In the genomic region with DNA sequence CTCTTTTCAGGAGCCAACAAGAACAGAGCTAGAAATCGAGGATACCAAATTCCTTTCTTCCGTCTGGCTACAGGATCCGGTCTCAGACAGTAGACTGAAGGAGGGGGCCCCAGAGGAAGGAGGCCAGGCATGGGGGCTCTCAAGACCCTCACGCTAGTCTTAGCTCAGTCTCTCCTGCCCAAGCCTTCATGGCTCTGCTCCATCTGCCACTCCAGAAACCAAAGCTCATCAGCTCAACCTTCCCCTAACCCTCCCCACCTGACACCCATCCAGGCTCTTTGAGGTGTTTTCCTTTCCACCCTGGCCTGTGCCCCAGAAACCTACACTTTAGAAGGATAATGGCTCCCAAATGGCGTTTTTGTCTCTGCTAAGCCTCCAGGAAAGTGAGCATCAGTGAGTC, we compare ENCODE assay signal across 25 cellular contexts. TPM values are rescaled to one million over a fixed set of nuclear protein-coding genes. Genes with fewer than 3 reads are reported as not detected.
DNase-seq lines count a peak whose midpoint lies in the region; ATAC-seq, FAIRE-seq and TF ChIP-seq lines count a peak whose summit lies in the region.
"Had no signal": no experiment of that assay in that cellular context is flagged by ENCODE, and none has a peak within 500 bp of the region (broad histone marks: within the 10 kb centered on the region; RNA-seq: fewer than 3 reads in every experiment).

No MANE protein-coding gene starts in this region.

- no peaks in the 10 kb centered on the region for H3K36me3 ChIP-seq in H1 (ENCODE audit: control insufficient read depth in 2 of 4, insufficient read depth in 4 of 4, low read length in 3 of 4)
- H3K36me3 ChIP-seq in vagina, result no peaks in the 10 kb centered on the region

- H3K23ac ChIP-seq in H1 (ENCODE audit: insufficient read length), result no peak overlapping the region

- H2BK15ac ChIP-seq in H1 (ENCODE audit: low read length), result 0 out of 2 replicates have a peak overlapping the region, but pooled peaks have one; percentile 90

- no peak overlapping the region for H3K4me3 Mint-ChIP-seq in activated naive CD4-positive, alpha-beta T cell treated with anti-CD3 and anti-CD28 coated beads, Interleukin-2, amount 10 ng/mL, durations not matched to agents 7 days and 5 days
- H3K4me3 Mint-ChIP-seq in activated naive CD4-positive, alpha-beta T cell treated with anti-CD3 and anti-CD28 coated beads for 36 hours, result no peak overlapping the region
- no peak overlapping the region for H3K4me3 Mint-ChIP-seq in osteocyte (ENCODE audit: unreplicated experiment)
- H3K4me3 Mint-ChIP-seq: activated T-helper 17 cell treated with anti-CD3 and anti-CD28 coated beads, Interleukin-2, amount 50 U/mL, for 72 hours; CD4-positive, CD25-positive, alpha-beta regulatory T cell; naive thymus-derived CD8-positive, alpha-beta T cell had no signal

- H3K18ac ChIP-seq in H1 (ENCODE audit: extremely low read depth, low read length), result no peak overlapping the region

- H2AK5ac ChIP-seq in H1 (ENCODE audit: low read depth, low read length), result no peak overlapping the region

- H3K4me2 ChIP-seq in H1 (ENCODE audit: insufficient read depth in 1 of 2, low read depth in 2 of 2, low read length in 2 of 2), result no peak overlapping the region

- no peak for ATAC-seq in GM19395 (IDR thresholded peaks at IDR 0.05; ENCODE audit: unreplicated experiment)
- ATAC-seq: activated T-helper 17 cell treated with anti-CD3 and anti-CD28 coated beads, Interleukin-2, amount 50 U/mL, for 72 hours; naive thymus-derived CD8-positive, alpha-beta T cell had no signal

- TF ChIP-seq EP300 in H1 (IDR thresholded peaks at IDR 0.05; ENCODE audit: borderline replicate concordance in 1 of 2, low read depth in 2 of 2, low read length in 2 of 2), result no peak

- POLR2A ChIA-PET in H1 (lab: Charles Lee; ENCODE audit: partially characterized antibody), result interaction anchor here (0.7 to 4.1 kb wide), 4 partner anchors 9 to 66 kb away, joined by 3 to 20 read pairs (median 3); a partner anchor contains a TSS

- no peak for TF ChIP-seq RAD21 in H1 (IDR thresholded peaks at IDR 0.05 in 1 of 2, conservative IDR thresholded peaks at IDR 0.05 in 1 of 2; ENCODE audit: low read depth in 2 of 2, low read length in 2 of 2)

- H3K27me3 Mint-ChIP-seq in activated naive CD4-positive, alpha-beta T cell treated with anti-CD3 and anti-CD28 coated beads, Interleukin-2, amount 10 ng/mL, durations not matched to agents 7 days and 5 days, result peaks cover 64% of the 10 kb centered on the region
- peaks cover 10% of the 10 kb centered on the region for H3K27me3 Mint-ChIP-seq in activated naive CD4-positive, alpha-beta T cell treated with anti-CD3 and anti-CD28 coated beads for 36 hours (ENCODE audit: low read depth)
- no peaks in the 10 kb centered on the region for H3K27me3 Mint-ChIP-seq in osteocyte (ENCODE audit: unreplicated experiment)

- CTCF ChIA-PET in activated naive CD4-positive, alpha-beta T cell treated with anti-CD3 and anti-CD28 coated beads, Interleukin-2, amount 10 ng/mL, durations not matched to agents 7 days and 5 days (lab: Charles Lee), result interaction anchor here (0.9 to 9.3 kb wide), 4 partner anchors 11 to 98 kb away, joined by 4 to 66 read pairs (median 6); a partner anchor contains a TSS
- CTCF ChIA-PET in activated naive CD4-positive, alpha-beta T cell treated with anti-CD3 and anti-CD28 coated beads for 36 hours (lab: Charles Lee), result interaction anchor here (1.1 to 12.9 kb wide), 3 partner anchors 29 to 98 kb away, joined by 3 to 225 read pairs (median 4); a partner anchor contains a TSS
- CTCF ChIA-PET in H1 (lab: Charles Lee; ENCODE audit: partially characterized antibody), result interaction anchor here (1.0 to 41.5 kb wide), 12 partner anchors 11 to 106 kb away, joined by 3 to 1349 read pairs (median 10); a partner anchor contains a TSS

- H3K79me1 ChIP-seq in H1 (ENCODE audit: low read depth, low read length), result 0 out of 2 replicates have a peak, but pooled peaks cover 3% of the 10 kb centered on the region

- no peak overlapping the region for H4K8ac ChIP-seq in H1 (ENCODE audit: extremely low read depth, insufficient read depth, low read length)

- H2BK20ac ChIP-seq in H1 (ENCODE audit: low read length), result peak overlapping the region; percentile 48; the same call in 1 of the 2 replicates

- H3K27me3 ChIP-seq in H1 (replicated peaks in 1 of 4; ENCODE audit: control insufficient read depth in 3 of 4, extremely low read depth in 1 of 4, insufficient read depth in 3 of 4, low read length in 3 of 4), result peaks cover 0 to 8% (median 3%) of the 10 kb centered on the region in 4 experiments; a peak in 4 of 7 replicates
- no peaks in the 10 kb centered on the region for H3K27me3 ChIP-seq in vagina

- no peak for FAIRE-seq in H1 (lab: Jason Lieb, UNC)
- FAIRE-seq: G401.6, islet of Langerhans had no signal

- no peak overlapping the region for H4K91ac ChIP-seq in H1 (replicated peaks; ENCODE audit: insufficient read length, low read length)

- TF ChIP-seq CTCF in H1 (IDR thresholded peaks at IDR 0.05; ENCODE audit: control extremely low read depth in 1 of 3, insufficient read depth in 1 of 3, low read depth in 1 of 3, low read length in 3 of 3) (no peak), osteocyte (IDR thresholded peaks at IDR 0.05) (no peak), vagina (IDR thresholded peaks at IDR 0.05) (no peak)

- no peak overlapping the region for H3K14ac ChIP-seq in H1 (ENCODE audit: insufficient read length)

- peaks cover 5% of the 10 kb centered on the region; the same call in 1 of the 2 replicates for H3K23me2 ChIP-seq in H1 (ENCODE audit: low read depth, low read length)

- no peak overlapping the region for H2AFZ ChIP-seq in H1 (ENCODE audit: low read length)

- H3K4me3 ChIP-seq in H1 (ENCODE audit: extremely low read depth in 1 of 4, insufficient read depth in 2 of 4, low read depth in 3 of 4, low read length in 4 of 4) (no peak overlapping the region), vagina (no peak overlapping the region)

- no peak overlapping the region for H3K56ac ChIP-seq in H1 (replicated peaks; ENCODE audit: insufficient read length, low read depth, low read length)

- H2BK5ac ChIP-seq in H1 (ENCODE audit: low read depth, low read length), result no peak overlapping the region

- TF ChIP-seq POLR2A in H1 (IDR thresholded peaks at IDR 0.05; ENCODE audit: control extremely low read depth in 1 of 2, low read depth in 2 of 2, low read length in 2 of 2) (no peak), vagina (IDR thresholded peaks at IDR 0.05) (no peak)

- DNase-seq in activated naive CD4-positive, alpha-beta T cell treated with anti-CD3 and anti-CD28 coated beads, Interleukin-2, amount 10 ng/mL, durations not matched to agents 7 days and 5 days, result peak; percentile 0
- no peak for DNase-seq in activated naive CD4-positive, alpha-beta T cell treated with anti-CD3 and anti-CD28 coated beads for 36 hours
- no peak for DNase-seq in H1 (ENCODE audit: low read depth in 1 of 2, low spot score in 2 of 2)
- no peak for DNase-seq in osteocyte (ENCODE audit: extremely low spot score, unreplicated experiment)
- DNase-seq in vagina (ENCODE audit: extremely low spot score in 2 of 2), result no peak
- no peak for DNase-seq in activated CD4-positive, alpha-beta T cell treated with anti-CD3 and anti-CD28 coated beads for 4 hours
- no peak for DNase-seq in HuH-7 (ENCODE audit: low spot score)
- DNase-seq: ACHN; activated CD4-positive, alpha-beta T cell treated with anti-CD3 and anti-CD28 coated beads for 1 hour; amygdala; CD4-positive, CD25-positive, alpha-beta regulatory T cell; central memory CD4-positive, alpha-beta T cell; DMS153; foreskin melanocyte; hippocampal formation; naive thymus-derived CD8-positive, alpha-beta T cell; NCI-H1105 treated with DMSO at 0.1 percent for 48 hours; NCI-H524; RPMI8226 had no signal

- peaks cover 5% of the 10 kb centered on the region for H3K4me1 Mint-ChIP-seq in activated naive CD4-positive, alpha-beta T cell treated with anti-CD3 and anti-CD28 coated beads, Interleukin-2, amount 10 ng/mL, durations not matched to agents 7 days and 5 days
- H3K4me1 Mint-ChIP-seq in activated naive CD4-positive, alpha-beta T cell treated with anti-CD3 and anti-CD28 coated beads for 36 hours (ENCODE audit: low read depth), result peaks cover 8% of the 10 kb centered on the region
- H3K4me1 Mint-ChIP-seq in osteocyte (ENCODE audit: unreplicated experiment), result peaks cover 100% of the 10 kb centered on the region

- no peak overlapping the region for H4K5ac ChIP-seq in H1 (ENCODE audit: insufficient read length, low read depth, low read length)

- no peak overlapping the region for H3K27ac Mint-ChIP-seq in activated naive CD4-positive, alpha-beta T cell treated with anti-CD3 and anti-CD28 coated beads, Interleukin-2, amount 10 ng/mL, durations not matched to agents 7 days and 5 days
- H3K27ac Mint-ChIP-seq in activated naive CD4-positive, alpha-beta T cell treated with anti-CD3 and anti-CD28 coated beads for 36 hours, result no peak overlapping the region
- H3K27ac Mint-ChIP-seq in osteocyte (ENCODE audit: unreplicated experiment), result peak overlapping the region; percentile 96
- H3K27ac Mint-ChIP-seq: activated T-helper 17 cell treated with anti-CD3 and anti-CD28 coated beads, Interleukin-2, amount 50 U/mL, for 72 hours; progenitor cell of endocrine pancreas had no signal

- no peak overlapping the region for H2BK12ac ChIP-seq in H1 (ENCODE audit: low read depth, low read length)

- H3K36me3 Mint-ChIP-seq in activated naive CD4-positive, alpha-beta T cell treated with anti-CD3 and anti-CD28 coated beads, Interleukin-2, amount 10 ng/mL, durations not matched to agents 7 days and 5 days, result no peaks in the 10 kb centered on the region
- no peaks in the 10 kb centered on the region for H3K36me3 Mint-ChIP-seq in activated naive CD4-positive, alpha-beta T cell treated with anti-CD3 and anti-CD28 coated beads for 36 hours (ENCODE audit: low read depth)
- H3K36me3 Mint-ChIP-seq in osteocyte (ENCODE audit: unreplicated experiment), result no peaks in the 10 kb centered on the region
- H3K36me3 Mint-ChIP-seq: CD4-positive, CD25-positive, alpha-beta regulatory T cell; naive thymus-derived CD8-positive, alpha-beta T cell had no signal

- H3K9me3 ChIP-seq in H1 (ENCODE audit: insufficient read depth in 2 of 2, low read depth in 1 of 2, low read length in 1 of 2) (no peaks in the 10 kb centered on the region), vagina (no peaks in the 10 kb centered on the region)

- no peaks in the 10 kb centered on the region for H4K20me1 ChIP-seq in H1 (replicated peaks in 1 of 2; ENCODE audit: control insufficient read depth in 1 of 2, insufficient read depth in 2 of 2, low read length in 2 of 2)

- no peaks in the 10 kb centered on the region for H3K9me3 Mint-ChIP-seq in activated naive CD4-positive, alpha-beta T cell treated with anti-CD3 and anti-CD28 coated beads, Interleukin-2, amount 10 ng/mL, durations not matched to agents 7 days and 5 days
- no peaks in the 10 kb centered on the region for H3K9me3 Mint-ChIP-seq in activated naive CD4-positive, alpha-beta T cell treated with anti-CD3 and anti-CD28 coated beads for 36 hours
- no peaks in the 10 kb centered on the region for H3K9me3 Mint-ChIP-seq in osteocyte (ENCODE audit: unreplicated experiment)
- H3K9me3 Mint-ChIP-seq: activated T-helper 17 cell treated with anti-CD3 and anti-CD28 coated beads, Interleukin-2, amount 50 U/mL, for 72 hours; CD4-positive, CD25-positive, alpha-beta regulatory T cell; naive thymus-derived CD8-positive, alpha-beta T cell had no signal

- H3K79me2 ChIP-seq in H1 (ENCODE audit: control insufficient read depth in 1 of 2, insufficient read depth in 2 of 2, low read length in 2 of 2), result no peaks in the 10 kb centered on the region

- no peak overlapping the region for H2BK120ac ChIP-seq in H1 (replicated peaks; ENCODE audit: low read depth, low read length)

- WGBS in H1 (ENCODE audit: extremely low coverage in 1 of 2, insufficient coverage in 1 of 2, insufficient read length in 1 of 2, insufficient replicate concordance in 2 of 2, low coverage in 1 of 2, low lambda C conversion rate in 2 of 2, missing lambda C conversion rate in 1 of 2), 2 experiments, result 78% methylated on average over 5 of the region's 5 CpGs; no CpG with 5 or more reads in 1 of the 2 experiments

- H3K27ac ChIP-seq in H1 (ENCODE audit: low read depth, low read length) (0 out of 2 replicates have a peak overlapping the region, but pooled peaks have one; percentile 4), vagina (peak overlapping the region; percentile 93)

- no peak overlapping the region for H3K9ac ChIP-seq in H1 (replicated peaks in 1 of 4; ENCODE audit: extremely low read depth in 1 of 4, low read depth in 3 of 4, low read length in 3 of 4)

- intact Hi-C loops in activated naive CD4-positive, alpha-beta T cell treated with anti-CD3 and anti-CD28 coated beads for 36 hours (cut with micrococcal nuclease), result no loop called here
- intact Hi-C loops in vagina (cut with DNase I), result loop anchor here (5.0 kb wide), 1 partner anchor 46 kb away; no protein-coding TSS in a partner anchor

- peaks cover 2 to 35% (median 22%) of the 10 kb centered on the region in 4 experiments for H3K4me1 ChIP-seq in H1 (replicated peaks in 1 of 4; ENCODE audit: control insufficient read depth in 3 of 4, insufficient read depth in 4 of 4, low read length in 3 of 4)
- H3K4me1 ChIP-seq in vagina, result peaks cover 94% of the 10 kb centered on the region

- H3K4ac ChIP-seq in H1 (replicated peaks; ENCODE audit: insufficient read length, low read depth, low read length), result no peak overlapping the region

RNA-seq across cellular contexts. Expression of a gene that starts 6.2 kb away (rescaled TPM):
- not detected for total RNA-seq in activated naive CD4-positive, alpha-beta T cell treated with anti-CD3 and anti-CD28 coated beads for 36 hours
- total RNA-seq in H1 (2021; fragmentation: NEBNext Ultra II Directional; extraction: Animal tissue kit (Norgen Biotek cat#: 25700)), result 11.9 and 12.2 TPM in 2 replicates
- polyA plus RNA-seq in H1 (2011; rRNA removed), result 24.8 and 39.2 TPM in 2 replicates
- 14.9 TPM for polyA plus RNA-seq in H1 (2011; cell fraction: cytosol; rRNA removed)
- 13.5 TPM for polyA plus RNA-seq in H1 (2011; cell fraction: nucleus; rRNA removed)
- polyA plus RNA-seq in H1 (2012, experiment 1 of 2), result 12.3 to 17.0 TPM (median 15.6 TPM) in 4 replicates
- 17.9 TPM for polyA plus RNA-seq in H1 (2012, experiment 2 of 2)
- polyA plus RNA-seq in H1 (2013, experiment 1 of 2), result 23.2 TPM
- 31.1 TPM for polyA plus RNA-seq in H1 (2013, experiment 2 of 2)
- 6.3 and 10.4 TPM in 2 replicates for polyA minus RNA-seq in H1 (2011; rRNA and poly(A)+ RNA removed)
- polyA minus RNA-seq in H1 (2011; cell fraction: cytosol; rRNA and poly(A)+ RNA removed), result 15.3 TPM
- polyA minus RNA-seq in H1 (2011; cell fraction: nucleus; rRNA and poly(A)+ RNA removed), result 12.1 TPM
- total RNA-seq in osteocyte (4.3 and 6.6 TPM in 2 replicates), vagina (0.74 TPM)
- total RNA-seq: CD4-positive, CD25-positive, alpha-beta regulatory T cell; lung microvascular endothelial cell; naive thymus-derived CD8-positive, alpha-beta T cell had no signal
- polyA plus RNA-seq: CD4-positive, CD25-positive, alpha-beta regulatory T cell; naive thymus-derived CD8-positive, alpha-beta T cell had no signal
